In the genomic region with DNA sequence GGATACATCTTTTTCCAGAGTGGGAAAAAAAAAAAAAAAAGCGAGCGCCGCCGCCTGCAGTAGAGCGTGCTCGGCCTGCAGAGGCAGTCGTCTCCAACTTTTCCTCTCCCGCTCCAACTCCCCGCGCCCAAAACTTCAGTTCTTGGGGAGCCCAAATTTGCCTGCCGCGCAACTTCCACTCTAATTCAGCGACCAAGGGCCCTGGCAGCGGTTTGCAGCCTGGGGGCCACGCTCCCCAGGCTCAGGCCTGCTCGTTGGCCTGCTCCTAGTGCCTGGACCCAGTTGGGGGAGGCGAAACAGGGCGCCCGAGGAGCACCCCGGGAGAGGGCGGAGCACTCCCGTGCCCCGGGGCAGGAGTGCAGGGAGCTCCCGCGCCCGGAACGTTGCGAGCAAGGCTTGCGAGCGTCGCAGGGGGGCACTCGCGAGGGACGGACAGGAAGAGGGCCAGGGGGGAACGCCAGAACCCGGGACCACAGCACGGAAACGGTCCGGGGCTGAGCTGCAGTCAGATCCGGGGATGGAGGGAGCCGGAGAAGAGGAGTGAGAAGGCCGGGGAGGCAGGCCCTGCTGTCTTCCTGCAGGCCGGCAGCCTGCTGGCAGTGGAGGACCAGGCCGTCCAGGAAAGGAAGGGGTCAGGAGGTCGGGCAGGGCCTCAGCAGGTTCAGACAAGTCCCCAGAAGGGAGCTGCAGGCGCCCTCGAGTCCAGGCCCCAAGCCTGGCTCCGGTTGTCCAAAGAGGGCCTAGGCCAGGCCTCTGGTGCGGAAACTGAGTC, we compare ENCODE assay signal across 8 cellular contexts. TPM values are rescaled to one million over a fixed set of nuclear protein-coding genes. Genes with fewer than 3 reads are reported as not detected.
DNase-seq lines count a peak whose midpoint lies in the region; ATAC-seq and TF ChIP-seq lines count a peak whose summit lies in the region.

A gene with protein sequence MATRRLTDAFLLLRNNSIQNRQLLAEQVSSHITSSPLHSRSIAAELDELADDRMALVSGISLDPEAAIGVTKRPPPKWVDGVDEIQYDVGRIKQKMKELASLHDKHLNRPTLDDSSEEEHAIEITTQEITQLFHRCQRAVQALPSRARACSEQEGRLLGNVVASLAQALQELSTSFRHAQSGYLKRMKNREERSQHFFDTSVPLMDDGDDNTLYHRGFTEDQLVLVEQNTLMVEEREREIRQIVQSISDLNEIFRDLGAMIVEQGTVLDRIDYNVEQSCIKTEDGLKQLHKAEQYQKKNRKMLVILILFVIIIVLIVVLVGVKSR (plus strand): TSS at position 508 of the 772 bp plus-strand sequence. CDS start 724 bp downstream, outside the sequence.

- peaks cover 41% of the 10 kb centered on the region for H3K4me1 ChIP-seq in GM23248 (ENCODE audit: insufficient read depth)

- peak within 1 kb of the TSS; percentile 97 for H3K4me2 ChIP-seq in GM23248 (ENCODE audit: unreplicated experiment)

- H3K9ac ChIP-seq in GM23248: peak within 1 kb of the TSS; percentile 98

- H3K27me3 ChIP-seq in GM23248 (replicated peaks; ENCODE audit: insufficient read depth): no peaks in the 10 kb centered on the region

- in situ Hi-C loops in GM23248 (cut with MboI): loop anchor here (10.0 kb wide), 1 partner anchor 406 kb away; no protein-coding TSS in a partner anchor

- H3K9me3 Mint-ChIP-seq in nephron: no peaks in the 10 kb centered on the region

- H3K36me3 Mint-ChIP-seq in nephron (ENCODE audit: low read depth): no peaks in the 10 kb centered on the region

- H3K27ac Mint-ChIP-seq in nephron: peak within 1 kb of the TSS; percentile 95 to 99 (median 99)

- H3K4me3 ChIP-seq in GM23248: peak within 1 kb of the TSS; percentile 97
- peak within 1 kb of the TSS; percentile 97 for H3K4me3 ChIP-seq in fibroblast of pulmonary artery (replicated peaks; ENCODE audit: low read depth, low read length)

- peak within 1 kb of the TSS; percentile 82 for H3K27ac ChIP-seq in GM23248
- H3K27ac ChIP-seq in RWPE1: peak within 1 kb of the TSS; percentile 87

- peak; percentile 79 for TF ChIP-seq CTCF in LNCAP (IDR thresholded peaks at IDR 0.05)
- peak; percentile 99 for TF ChIP-seq CTCF in RWPE1 (conservative IDR thresholded peaks at IDR 0.05; ENCODE audit: low read depth)
- TF ChIP-seq CTCF in fibroblast of pulmonary artery (IDR thresholded peaks at IDR 0.05; ENCODE audit: low read length, missing control alignments): peak; percentile 35
- peak; percentile 67 to 71 (median 70) for TF ChIP-seq CTCF in nephron (IDR thresholded peaks at IDR 0.05; ENCODE audit: unreplicated experiment in 3 of 3)

- no peaks in the 10 kb centered on the region for H3K36me3 ChIP-seq in GM23248 (ENCODE audit: low read depth)

- POLR2A ChIA-PET in RWPE1 (lab: Yijun Ruan, JAX; ENCODE audit: low non-redundant PET): interaction anchor here (0.5 to 1.4 kb wide), 10 partner anchors 9 to 421 kb away, joined by 3 to 7 read pairs (median 4); a partner anchor contains a TSS

- peaks cover 48% of the 10 kb centered on the region for H3K79me2 ChIP-seq in GM23248 (ENCODE audit: insufficient read depth)

- 1 to 2% methylated on average over 30 to 41 of the region's 49 CpGs for WGBS in GM23248 (ENCODE audit: low coverage in 1 of 2, low lambda C conversion rate in 2 of 2, missing lambda C conversion rate in 2 of 2), 2 experiments

- CTCF ChIA-PET in RWPE1 (lab: Yijun Ruan, JAX): interaction anchor here (0.5 to 2.2 kb wide), 35 partner anchors 8 to 1369 kb away, joined by 3 to 14 read pairs (median 3); a partner anchor contains a TSS

- peaks cover 41% of the 10 kb centered on the region for H3K4me1 Mint-ChIP-seq in nephron

- DNase-seq in DMS79 treated with DMSO at 0.1 percent for 48 hours (lab: John Stamatoyannopoulos, UW): peak; percentile 88
- peak; percentile 97 for DNase-seq in GM23248
- DNase-seq in RWPE1 (ENCODE audit: low spot score): peak; percentile 100
- DNase-seq in activated effector memory CD4-positive, alpha-beta T cell treated with Interleukin-2 at 50 U/mL for 16 hours: peak; percentile 84
- DNase-seq in fibroblast of pulmonary artery (ENCODE audit: low read depth): peak; percentile 94
- DNase-seq in stimulated activated naive CD8-positive, alpha-beta T cell treated with anti-CD3 and anti-CD28 coated beads, Interleukin-15, Interleukin-2, amounts not matched to agents 100 U/mL and 50 U/mL, for 24 hours: peak; percentile 92

- H2AFZ ChIP-seq in GM23248: peak within 1 kb of the TSS; percentile 87

- no peaks in the 10 kb centered on the region for H3K27me3 Mint-ChIP-seq in nephron (ENCODE audit: low read depth)

- peaks cover 3% of the 10 kb centered on the region; the same call in 1 of the 2 replicates for H3F3A ChIP-seq in GM23248 (ENCODE audit: insufficient read depth)

- ATAC-seq in stimulated activated naive CD8-positive, alpha-beta T cell treated with anti-CD3 and anti-CD28 coated beads, Interleukin-15, Interleukin-2, amounts not matched to agents 100 U/mL and 50 U/mL, for 24 hours: peak; percentile 90

- no peaks in the 10 kb centered on the region for H3K9me3 ChIP-seq in GM23248 (ENCODE audit: low read depth)

- H3K4me3 Mint-ChIP-seq in nephron: peak within 1 kb of the TSS; percentile 98 to 100 (median 99)

- no peaks in the 10 kb centered on the region for H3K9me2 ChIP-seq in GM23248 (ENCODE audit: insufficient read depth)

- no peaks in the 10 kb centered on the region for H4K20me1 ChIP-seq in GM23248 (ENCODE audit: insufficient read depth)

RNA-seq across cellular contexts. Expression of the gene that starts here (rescaled TPM):
- 15.8 and 17.6 TPM in 2 replicates for total RNA-seq in GM23248 (2014; rRNA removed; shearing (Covaris generic))
- polyA plus RNA-seq in GM23248 (2016; fragmentation: Nextera tagmentation; extraction: Ambion mirVana): 30.6 and 36.9 TPM in 2 replicates

Comparison
In these comparisons a context has a peak if more than half of its experiments do, and no peak if none do; other contexts are left out.
1. Peak in every context shown above with its lines: DNase-seq, ATAC-seq, H3K4me3 ChIP-seq and H3K27ac ChIP-seq.
2. CTCF ChIP-seq: peak in every context shown above with its lines; median percentile 99 in RWPE1; 79 in LNCAP; 70 in nephron; 35 in fibroblast of pulmonary artery.